ENCODE assay signal across 2 cellular contexts in the genomic region with DNA sequence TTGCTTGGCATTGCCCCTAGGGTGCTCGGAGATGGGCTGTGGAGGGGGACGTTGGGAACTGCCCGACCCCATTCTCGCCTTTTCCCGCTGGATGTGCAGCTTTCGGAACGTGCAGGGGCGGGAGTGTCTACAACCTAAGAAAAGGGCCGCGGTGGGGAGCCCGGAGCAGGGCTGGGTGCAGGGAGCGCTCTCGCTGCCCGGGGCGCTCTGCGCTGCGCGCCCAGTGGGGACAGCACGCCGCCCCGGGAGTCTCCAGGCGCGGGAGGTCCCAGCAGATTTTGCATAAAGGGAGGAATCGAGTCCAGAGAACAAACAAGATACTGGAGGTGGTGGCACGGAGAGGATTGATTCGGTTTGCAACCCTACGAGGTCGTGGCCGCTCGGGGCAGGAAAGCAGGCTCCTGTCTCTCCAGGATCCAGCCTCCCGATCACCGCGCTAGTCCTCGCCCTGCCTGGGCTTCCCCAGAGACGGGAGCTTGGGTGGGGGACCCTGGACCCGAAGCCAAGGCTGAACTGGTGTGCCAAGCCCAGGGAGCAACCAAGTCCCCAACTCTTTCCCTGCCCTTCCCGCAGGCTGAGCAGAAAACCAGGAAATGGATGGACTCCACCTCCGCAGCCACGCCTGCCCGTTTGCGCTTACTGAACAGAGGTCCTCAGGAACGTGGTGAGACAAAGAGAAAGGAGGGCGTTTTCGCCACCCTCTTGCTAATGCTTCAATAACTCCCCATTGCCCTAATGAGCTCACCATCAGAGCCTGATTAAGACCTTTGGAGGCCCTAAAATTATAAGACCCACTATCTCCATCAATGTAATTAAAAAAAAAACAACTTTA.
TF ChIP-seq lines count a peak whose summit lies in the region.

No MANE protein-coding gene starts in this region.

TF ChIP-seq in HEK293, 187 proteins besides CTCF, POLR2A, EP300 and RAD21 (continues in another document):
- TF ChIP-seq ZNF157 (tag by site-specific recombination; IDR thresholded peaks at IDR 0.05): no peak
- no peak for TF ChIP-seq ZNF223 (tag by site-specific recombination; IDR thresholded peaks at IDR 0.05)
- peak; percentile 89 for TF ChIP-seq ZBTB8A (tag by site-specific recombination; IDR thresholded peaks at IDR 0.05)
- TF ChIP-seq KLF8 (tag by site-specific recombination; IDR thresholded peaks at IDR 0.05): peak; percentile 90
- peak; percentile 66; the same call in 1 of the 2 replicates for TF ChIP-seq ZEB2 (tag by site-specific recombination; IDR thresholded peaks at IDR 0.05)
- TF ChIP-seq ZBTB48 (tag by site-specific recombination; IDR thresholded peaks at IDR 0.05): peak; percentile 99
- TF ChIP-seq, protein P1, sequence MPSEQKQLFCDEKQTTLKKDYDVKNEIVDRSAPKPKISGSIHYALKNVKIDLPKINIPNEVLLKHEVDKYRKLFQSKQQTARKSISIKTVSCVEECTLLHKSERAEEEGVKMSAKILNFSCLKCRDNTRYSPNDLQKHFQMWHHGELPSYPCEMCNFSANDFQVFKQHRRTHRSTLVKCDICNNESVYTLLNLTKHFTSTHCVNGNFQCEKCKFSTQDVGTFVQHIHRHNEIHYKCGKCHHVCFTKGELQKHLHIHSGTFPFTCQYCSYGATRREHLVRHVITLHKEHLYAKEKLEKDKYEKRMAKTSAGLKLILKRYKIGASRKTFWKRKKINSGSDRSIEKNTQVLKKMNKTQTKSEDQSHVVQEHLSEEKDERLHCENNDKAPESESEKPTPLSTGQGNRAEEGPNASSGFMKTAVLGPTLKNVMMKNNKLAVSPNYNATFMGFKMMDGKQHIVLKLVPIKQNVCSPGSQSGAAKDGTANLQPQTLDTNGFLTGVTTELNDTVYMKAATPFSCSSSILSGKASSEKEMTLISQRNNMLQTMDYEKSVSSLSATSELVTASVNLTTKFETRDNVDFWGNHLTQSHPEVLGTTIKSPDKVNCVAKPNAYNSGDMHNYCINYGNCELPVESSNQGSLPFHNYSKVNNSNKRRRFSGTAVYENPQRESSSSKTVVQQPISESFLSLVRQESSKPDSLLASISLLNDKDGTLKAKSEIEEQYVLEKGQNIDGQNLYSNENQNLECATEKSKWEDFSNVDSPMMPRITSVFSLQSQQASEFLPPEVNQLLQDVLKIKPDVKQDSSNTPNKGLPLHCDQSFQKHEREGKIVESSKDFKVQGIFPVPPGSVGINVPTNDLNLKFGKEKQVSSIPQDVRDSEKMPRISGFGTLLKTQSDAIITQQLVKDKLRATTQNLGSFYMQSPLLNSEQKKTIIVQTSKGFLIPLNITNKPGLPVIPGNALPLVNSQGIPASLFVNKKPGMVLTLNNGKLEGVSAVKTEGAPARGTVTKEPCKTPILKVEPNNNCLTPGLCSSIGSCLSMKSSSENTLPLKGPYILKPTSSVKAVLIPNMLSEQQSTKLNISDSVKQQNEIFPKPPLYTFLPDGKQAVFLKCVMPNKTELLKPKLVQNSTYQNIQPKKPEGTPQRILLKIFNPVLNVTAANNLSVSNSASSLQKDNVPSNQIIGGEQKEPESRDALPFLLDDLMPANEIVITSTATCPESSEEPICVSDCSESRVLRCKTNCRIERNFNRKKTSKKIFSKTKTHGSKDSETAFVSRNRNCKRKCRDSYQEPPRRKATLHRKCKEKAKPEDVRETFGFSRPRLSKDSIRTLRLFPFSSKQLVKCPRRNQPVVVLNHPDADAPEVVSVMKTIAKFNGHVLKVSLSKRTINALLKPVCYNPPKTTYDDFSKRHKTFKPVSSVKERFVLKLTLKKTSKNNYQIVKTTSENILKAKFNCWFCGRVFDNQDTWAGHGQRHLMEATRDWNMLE (tag by site-specific recombination; conservative IDR thresholded peaks at IDR 0.05; ENCODE audit: low read depth): peak; percentile 25; the same call in 1 of the 2 replicates
- peak; percentile 38; the same call in 1 of the 2 replicates for TF ChIP-seq ZNF76 (tag by site-specific recombination; IDR thresholded peaks at IDR 0.05; ENCODE audit: borderline replicate concordance, low read depth)
- TF ChIP-seq, protein P2, sequence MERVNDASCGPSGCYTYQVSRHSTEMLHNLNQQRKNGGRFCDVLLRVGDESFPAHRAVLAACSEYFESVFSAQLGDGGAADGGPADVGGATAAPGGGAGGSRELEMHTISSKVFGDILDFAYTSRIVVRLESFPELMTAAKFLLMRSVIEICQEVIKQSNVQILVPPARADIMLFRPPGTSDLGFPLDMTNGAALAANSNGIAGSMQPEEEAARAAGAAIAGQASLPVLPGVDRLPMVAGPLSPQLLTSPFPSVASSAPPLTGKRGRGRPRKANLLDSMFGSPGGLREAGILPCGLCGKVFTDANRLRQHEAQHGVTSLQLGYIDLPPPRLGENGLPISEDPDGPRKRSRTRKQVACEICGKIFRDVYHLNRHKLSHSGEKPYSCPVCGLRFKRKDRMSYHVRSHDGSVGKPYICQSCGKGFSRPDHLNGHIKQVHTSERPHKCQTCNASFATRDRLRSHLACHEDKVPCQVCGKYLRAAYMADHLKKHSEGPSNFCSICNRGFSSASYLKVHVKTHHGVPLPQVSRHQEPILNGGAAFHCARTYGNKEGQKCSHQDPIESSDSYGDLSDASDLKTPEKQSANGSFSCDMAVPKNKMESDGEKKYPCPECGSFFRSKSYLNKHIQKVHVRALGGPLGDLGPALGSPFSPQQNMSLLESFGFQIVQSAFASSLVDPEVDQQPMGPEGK (tag by site-specific recombination; IDR thresholded peaks at IDR 0.05): peak; percentile 72
- no peak for TF ChIP-seq ZNF138 (tag by site-specific recombination; IDR thresholded peaks at IDR 0.05; ENCODE audit: borderline replicate concordance)
- peak; percentile 100 for TF ChIP-seq ZBTB17 (tag by site-specific recombination; IDR thresholded peaks at IDR 0.05)
- TF ChIP-seq MEIS1 (CRISPR knock-in tag; IDR thresholded peaks at IDR 0.05; ENCODE audit: borderline replicate concordance): no peak
- peak; percentile 82 for TF ChIP-seq ZNF16 (tag by site-specific recombination; IDR thresholded peaks at IDR 0.05; ENCODE audit: low read depth)
- TF ChIP-seq, protein P3, sequence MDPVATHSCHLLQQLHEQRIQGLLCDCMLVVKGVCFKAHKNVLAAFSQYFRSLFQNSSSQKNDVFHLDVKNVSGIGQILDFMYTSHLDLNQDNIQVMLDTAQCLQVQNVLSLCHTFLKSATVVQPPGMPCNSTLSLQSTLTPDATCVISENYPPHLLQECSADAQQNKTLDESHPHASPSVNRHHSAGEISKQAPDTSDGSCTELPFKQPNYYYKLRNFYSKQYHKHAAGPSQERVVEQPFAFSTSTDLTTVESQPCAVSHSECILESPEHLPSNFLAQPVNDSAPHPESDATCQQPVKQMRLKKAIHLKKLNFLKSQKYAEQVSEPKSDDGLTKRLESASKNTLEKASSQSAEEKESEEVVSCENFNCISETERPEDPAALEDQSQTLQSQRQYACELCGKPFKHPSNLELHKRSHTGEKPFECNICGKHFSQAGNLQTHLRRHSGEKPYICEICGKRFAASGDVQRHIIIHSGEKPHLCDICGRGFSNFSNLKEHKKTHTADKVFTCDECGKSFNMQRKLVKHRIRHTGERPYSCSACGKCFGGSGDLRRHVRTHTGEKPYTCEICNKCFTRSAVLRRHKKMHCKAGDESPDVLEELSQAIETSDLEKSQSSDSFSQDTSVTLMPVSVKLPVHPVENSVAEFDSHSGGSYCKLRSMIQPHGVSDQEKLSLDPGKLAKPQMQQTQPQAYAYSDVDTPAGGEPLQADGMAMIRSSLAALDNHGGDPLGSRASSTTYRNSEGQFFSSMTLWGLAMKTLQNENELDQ (tag by site-specific recombination; IDR thresholded peaks at IDR 0.05; ENCODE audit: low read depth): no peak

TF ChIP-seq in H1, 55 proteins besides CTCF, POLR2A, EP300 and RAD21:
- TF ChIP-seq POLR2AphosphoS5 (IDR thresholded peaks at IDR 0.05; ENCODE audit: low read depth, low read length): peak; percentile 54; the same call in 1 of the 2 replicates
- TF ChIP-seq CHD2 (IDR thresholded peaks at IDR 0.05; ENCODE audit: low read length): no peak
- peak; percentile 38; the same call in 1 of the 2 replicates for TF ChIP-seq SUZ12 (IDR thresholded peaks at IDR 0.05; ENCODE audit: low read length)
- TF ChIP-seq TAF1 (IDR thresholded peaks at IDR 0.05; ENCODE audit: low read depth, low read length): peak; percentile 58
- TF ChIP-seq SP1 (IDR thresholded peaks at IDR 0.05; ENCODE audit: low read depth, low read length): peak; percentile 90
- 0 out of 4 replicates have a peak, but pooled peaks of 1 of the 2 experiments have one; percentile 8 for TF ChIP-seq HDAC2 (IDR thresholded peaks at IDR 0.05; ENCODE audit: borderline replicate concordance in 1 of 2, low read depth in 2 of 2, low read length in 2 of 2)
- TF ChIP-seq TEAD4 (IDR thresholded peaks at IDR 0.05; ENCODE audit: low read depth, low read length): 0 out of 2 replicates have a peak, but pooled peaks have one; percentile 31
- TF ChIP-seq, protein P4, sequence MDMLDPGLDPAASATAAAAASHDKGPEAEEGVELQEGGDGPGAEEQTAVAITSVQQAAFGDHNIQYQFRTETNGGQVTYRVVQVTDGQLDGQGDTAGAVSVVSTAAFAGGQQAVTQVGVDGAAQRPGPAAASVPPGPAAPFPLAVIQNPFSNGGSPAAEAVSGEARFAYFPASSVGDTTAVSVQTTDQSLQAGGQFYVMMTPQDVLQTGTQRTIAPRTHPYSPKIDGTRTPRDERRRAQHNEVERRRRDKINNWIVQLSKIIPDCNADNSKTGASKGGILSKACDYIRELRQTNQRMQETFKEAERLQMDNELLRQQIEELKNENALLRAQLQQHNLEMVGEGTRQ (IDR thresholded peaks at IDR 0.05; ENCODE audit: low read length): no peak
- TF ChIP-seq, protein P5, sequence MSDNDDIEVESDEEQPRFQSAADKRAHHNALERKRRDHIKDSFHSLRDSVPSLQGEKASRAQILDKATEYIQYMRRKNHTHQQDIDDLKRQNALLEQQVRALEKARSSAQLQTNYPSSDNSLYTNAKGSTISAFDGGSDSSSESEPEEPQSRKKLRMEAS (IDR thresholded peaks at IDR 0.05): peak; percentile 87
- TF ChIP-seq EZH2 (IDR thresholded peaks at IDR 0.05; ENCODE audit: low read depth, low read length, severe bottlenecking): peak; percentile 17
- TF ChIP-seq POU5F1 (IDR thresholded peaks at IDR 0.05; ENCODE audit: low read depth, low read length): no peak
- TF ChIP-seq SAP30 (IDR thresholded peaks at IDR 0.05; ENCODE audit: insufficient read depth, insufficient replicate concordance, low read length): no peak
- no peak for TF ChIP-seq YY1 (IDR thresholded peaks at IDR 0.05; ENCODE audit: low read depth, low read length)
- peak; percentile 52 for TF ChIP-seq ASH2L (IDR thresholded peaks at IDR 0.05; ENCODE audit: low read length)
- no peak for TF ChIP-seq SIRT6 (IDR thresholded peaks at IDR 0.05; ENCODE audit: low read length)
- no peak for TF ChIP-seq SRF (IDR thresholded peaks at IDR 0.05; ENCODE audit: low read depth, low read length)
- peak; percentile 46 for TF ChIP-seq KDM4A (IDR thresholded peaks at IDR 0.05; ENCODE audit: low read depth, low read length, severe bottlenecking)
- peak; percentile 78; the same call in 1 of the 2 replicates for TF ChIP-seq RBBP5 (IDR thresholded peaks at IDR 0.05; ENCODE audit: borderline replicate concordance, low read depth, low read length)
- peak; percentile 29; the same call in 1 of the 2 replicates for TF ChIP-seq TBP (IDR thresholded peaks at IDR 0.05; ENCODE audit: low read depth, low read length)
- TF ChIP-seq CREB1 (IDR thresholded peaks at IDR 0.05): peak; percentile 37; the same call in 1 of the 2 replicates
- TF ChIP-seq, protein P6, sequence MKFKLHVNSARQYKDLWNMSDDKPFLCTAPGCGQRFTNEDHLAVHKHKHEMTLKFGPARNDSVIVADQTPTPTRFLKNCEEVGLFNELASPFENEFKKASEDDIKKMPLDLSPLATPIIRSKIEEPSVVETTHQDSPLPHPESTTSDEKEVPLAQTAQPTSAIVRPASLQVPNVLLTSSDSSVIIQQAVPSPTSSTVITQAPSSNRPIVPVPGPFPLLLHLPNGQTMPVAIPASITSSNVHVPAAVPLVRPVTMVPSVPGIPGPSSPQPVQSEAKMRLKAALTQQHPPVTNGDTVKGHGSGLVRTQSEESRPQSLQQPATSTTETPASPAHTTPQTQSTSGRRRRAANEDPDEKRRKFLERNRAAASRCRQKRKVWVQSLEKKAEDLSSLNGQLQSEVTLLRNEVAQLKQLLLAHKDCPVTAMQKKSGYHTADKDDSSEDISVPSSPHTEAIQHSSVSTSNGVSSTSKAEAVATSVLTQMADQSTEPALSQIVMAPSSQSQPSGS (IDR thresholded peaks at IDR 0.05; ENCODE audit: low read length): peak; percentile 51; the same call in 1 of the 2 replicates
- 0 out of 2 replicates have a peak, but pooled peaks have one; percentile 38 for TF ChIP-seq EGR1 (IDR thresholded peaks at IDR 0.05; ENCODE audit: borderline replicate concordance, low read depth, low read length)
- TF ChIP-seq, protein P7, sequence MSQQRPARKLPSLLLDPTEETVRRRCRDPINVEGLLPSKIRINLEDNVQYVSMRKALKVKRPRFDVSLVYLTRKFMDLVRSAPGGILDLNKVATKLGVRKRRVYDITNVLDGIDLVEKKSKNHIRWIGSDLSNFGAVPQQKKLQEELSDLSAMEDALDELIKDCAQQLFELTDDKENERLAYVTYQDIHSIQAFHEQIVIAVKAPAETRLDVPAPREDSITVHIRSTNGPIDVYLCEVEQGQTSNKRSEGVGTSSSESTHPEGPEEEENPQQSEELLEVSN (IDR thresholded peaks at IDR 0.05): peak; percentile 27; the same call in 1 of the 2 replicates
- TF ChIP-seq PHF8 (conservative IDR thresholded peaks at IDR 0.05; ENCODE audit: low read depth, low read length): peak; percentile 37; the same call in 1 of the 2 replicates
